ENCODE assay signal across 1 cellular context in genomic region chr6:131643262-131643631, GRCh38.
TF ChIP-seq lines count a peak whose summit lies in the region.

No MANE protein-coding gene starts in this region.

TF ChIP-seq in K562, 482 proteins besides CTCF, POLR2A, EP300 and RAD21 (continued from another document):
- no peak for TF ChIP-seq U2AF2 (optimal IDR thresholded peaks at IDR 0.05; ENCODE audit: low read depth, low read length)
- 0 out of 2 replicates have a peak, but pooled peaks have one; percentile 31 for TF ChIP-seq ZNF197 (CRISPR knock-in tag; IDR thresholded peaks at IDR 0.05; ENCODE audit: low read depth)
- peak in 1 of 3 experiments; percentile 10; a peak in 1 of 6 replicates for TF ChIP-seq ZBTB11 (CRISPR knock-in tag; IDR thresholded peaks at IDR 0.05)
